8 cellular contexts compared by ENCODE assay signal in the genomic region with DNA sequence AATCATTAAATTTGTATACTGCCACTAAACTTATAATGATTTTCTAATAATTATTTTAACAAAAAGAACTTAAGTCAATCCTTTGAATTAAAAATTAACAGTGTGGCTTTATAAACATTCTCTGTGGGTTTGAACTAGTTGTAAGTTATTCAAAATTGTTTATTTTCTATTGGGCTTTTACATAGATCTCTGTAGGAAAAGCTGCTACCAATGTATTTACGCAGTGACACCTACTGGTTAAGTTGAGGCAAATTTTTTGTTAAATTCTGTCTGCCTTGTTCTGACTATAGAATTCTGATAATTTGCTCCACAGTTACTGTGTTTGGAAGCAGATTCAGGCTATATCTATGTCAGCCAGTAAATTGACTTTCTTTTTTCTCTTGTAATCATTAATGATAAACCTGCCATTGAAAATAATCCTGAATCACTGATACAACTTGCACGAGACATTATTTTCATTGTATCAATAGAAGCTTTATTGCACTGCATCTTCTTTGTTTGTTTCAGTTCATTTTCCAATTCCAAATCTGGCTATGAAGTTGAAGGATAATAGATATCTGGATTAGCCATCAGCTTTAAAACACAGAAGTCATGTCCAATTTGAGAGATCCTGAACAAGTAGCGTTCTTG.
DNase-seq lines count a peak whose midpoint lies in the region; ATAC-seq and TF ChIP-seq lines count a peak whose summit lies in the region.

No MANE protein-coding gene starts in this region.

- H3F3A ChIP-seq in GM23248 (ENCODE audit: insufficient read depth): peaks cover 20% of the 10 kb centered on the region

- H3K27me3 Mint-ChIP-seq in CD8-positive, alpha-beta T cell (ENCODE audit: low read depth): peaks cover 2% of the 10 kb centered on the region
- H3K27me3 Mint-ChIP-seq in activated T-helper 2 cell treated with anti-CD3 and anti-CD28 coated beads, Interferon-gamma antibody, Interleukin-2, Interleukin-4, amounts not matched to agents 10 μg/mL and 5 μg/mL and 100 μg/mL, durations not matched to agents 14 hours and 24 hours and 36 hours (ENCODE audit: low read depth): no peaks in the 10 kb centered on the region

- intact Hi-C loops in CD8-positive, alpha-beta T cell (cut with DNase I, micrococcal nuclease): loop anchor here (1.0 to 10.0 kb wide), 12 partner anchors 63 to 1746 kb away; partner anchors contain the start of genes SHPRH (in 2 of the 2), ADAT2 (in 1 of the 2), FBXO30 (in 1 of the 2) and LTV1 (in 1 of the 2)
- intact Hi-C loops in OCI-LY7 (cut with micrococcal nuclease; ENCODE audit: unreplicated experiment): loop anchor here (5.0 to 10.0 kb wide), 5 partner anchors 123 to 1586 kb away; partner anchors contain the start of genes EPM2A and LTV1
- intact Hi-C loops in activated T-helper 2 cell treated with anti-CD3 and anti-CD28 coated beads, Interferon-gamma antibody, Interleukin-2, Interleukin-4, amounts not matched to agents 10 μg/mL and 5 μg/mL and 100 μg/mL, durations not matched to agents 14 hours and 24 hours and 36 hours (cut with micrococcal nuclease): loop anchor here (1.0 to 10.0 kb wide), 5 partner anchors 114 to 664 kb away; no protein-coding TSS in a partner anchor

- H3K36me3 ChIP-seq in CD8-positive, alpha-beta T cell (ENCODE audit: insufficient read depth, low read length): no peaks in the 10 kb centered on the region
- no peaks in the 10 kb centered on the region for H3K36me3 ChIP-seq in GM23248 (ENCODE audit: low read depth)
- H3K36me3 ChIP-seq in OCI-LY7 (ENCODE audit: insufficient read depth, low read length): no peaks in the 10 kb centered on the region
- H3K36me3 ChIP-seq in parathyroid adenoma (ENCODE audit: control insufficient read depth, insufficient read depth, low read length): no peaks in the 10 kb centered on the region

- no peak for ATAC-seq in CD8-positive, alpha-beta T cell

- no peak overlapping the region for H2AFZ ChIP-seq in GM23248
- H2AFZ ChIP-seq in OCI-LY7 (ENCODE audit: low read length): no peak overlapping the region
- H2AFZ ChIP-seq in parathyroid adenoma: no peak overlapping the region

- peaks cover 8% of the 10 kb centered on the region for H3K36me3 Mint-ChIP-seq in CD8-positive, alpha-beta T cell
- no peaks in the 10 kb centered on the region for H3K36me3 Mint-ChIP-seq in activated T-helper 2 cell treated with anti-CD3 and anti-CD28 coated beads, Interferon-gamma antibody, Interleukin-2, Interleukin-4, amounts not matched to agents 10 μg/mL and 5 μg/mL and 100 μg/mL, durations not matched to agents 14 hours and 24 hours and 36 hours (ENCODE audit: low read depth)

- H4K20me1 ChIP-seq in GM23248 (ENCODE audit: insufficient read depth) (no peaks in the 10 kb centered on the region), OCI-LY7 (ENCODE audit: insufficient read depth, low read length) (no peaks in the 10 kb centered on the region)

- H3K27ac Mint-ChIP-seq in CD8-positive, alpha-beta T cell: no peak overlapping the region
- H3K27ac Mint-ChIP-seq in activated T-helper 2 cell treated with anti-CD3 and anti-CD28 coated beads, Interferon-gamma antibody, Interleukin-2, Interleukin-4, amounts not matched to agents 10 μg/mL and 5 μg/mL and 100 μg/mL, durations not matched to agents 14 hours and 24 hours and 36 hours: no peak overlapping the region

- H3K9me3 ChIP-seq in CD8-positive, alpha-beta T cell (ENCODE audit: low read length): no peaks in the 10 kb centered on the region
- H3K9me3 ChIP-seq in GM23248 (ENCODE audit: low read depth): no peaks in the 10 kb centered on the region
- H3K9me3 ChIP-seq in OCI-LY7 (ENCODE audit: low read length): no peaks in the 10 kb centered on the region
- H3K9me3 ChIP-seq in parathyroid adenoma (ENCODE audit: control insufficient read depth, low read length): no peaks in the 10 kb centered on the region

- H3K9ac ChIP-seq in GM23248 (no peak overlapping the region), parathyroid adenoma (no peak overlapping the region)

- WGBS in GM23248 (ENCODE audit: low coverage in 1 of 2, low lambda C conversion rate in 2 of 2, missing lambda C conversion rate in 2 of 2), 2 experiments: 74 to 84% methylated on average over 3 of the region's 3 CpGs

- no TSS peak for BruUV-seq in OCI-LY7 (replicated peaks; lab: Mats Ljungman, UMichigan)

- POLR2A ChIA-PET in CD8-positive, alpha-beta T cell (lab: Charles Lee): interaction anchor here (0.8 kb wide), 1 partner anchor 31 kb away, joined by 3 read pairs; no protein-coding TSS in a partner anchor
- POLR2A ChIA-PET in OCI-LY7 (lab: Charles Lee): interaction anchor here (0.6 kb wide), 1 partner anchor 29 kb away, joined by 5 read pairs; no protein-coding TSS in a partner anchor

- H3K9me3 Mint-ChIP-seq in CD8-positive, alpha-beta T cell: no peaks in the 10 kb centered on the region
- no peaks in the 10 kb centered on the region for H3K9me3 Mint-ChIP-seq in activated T-helper 2 cell treated with anti-CD3 and anti-CD28 coated beads, Interferon-gamma antibody, Interleukin-2, Interleukin-4, amounts not matched to agents 10 μg/mL and 5 μg/mL and 100 μg/mL, durations not matched to agents 14 hours and 24 hours and 36 hours

- CTCF ChIA-PET in CD8-positive, alpha-beta T cell (lab: Charles Lee): interaction anchor here (0.6 to 7.6 kb wide), 12 partner anchors 10 to 279 kb away, joined by 3 to 45 read pairs (median 4); no protein-coding TSS in a partner anchor
- CTCF ChIA-PET in OCI-LY7 (lab: Charles Lee; ENCODE audit: unreplicated experiment): no interaction called here

- no peak overlapping the region for H3K4me3 ChIP-seq in CD8-positive, alpha-beta T cell (ENCODE audit: low read depth, low read length)
- no peak overlapping the region for H3K4me3 ChIP-seq in GM23248
- no peak overlapping the region for H3K4me3 ChIP-seq in OCI-LY7 (ENCODE audit: low read depth, low read length, poor library complexity, severe bottlenecking)
- no peak overlapping the region for H3K4me3 ChIP-seq in epithelial cell of esophagus (ENCODE audit: low read length)
- H3K4me3 ChIP-seq in parathyroid adenoma (ENCODE audit: low read depth, low read length): no peak overlapping the region

- H3K9me2 ChIP-seq in GM23248 (ENCODE audit: insufficient read depth): no peaks in the 10 kb centered on the region
- no peaks in the 10 kb centered on the region for H3K9me2 ChIP-seq in OCI-LY7 (ENCODE audit: insufficient read depth, low read length)

- H3K79me2 ChIP-seq in GM23248 (ENCODE audit: insufficient read depth): no peaks in the 10 kb centered on the region
- H3K79me2 ChIP-seq in OCI-LY7 (ENCODE audit: insufficient read depth, low read depth, low read length): no peaks in the 10 kb centered on the region
- H3K79me2 ChIP-seq in parathyroid adenoma: no peaks in the 10 kb centered on the region

- H3K4me2 ChIP-seq in GM23248 (ENCODE audit: unreplicated experiment): no peak overlapping the region
- no peak overlapping the region for H3K4me2 ChIP-seq in OCI-LY7 (ENCODE audit: low read length)
- H3K4me2 ChIP-seq in parathyroid adenoma (ENCODE audit: low read length): no peak overlapping the region

- no peaks in the 10 kb centered on the region for H3K27me3 ChIP-seq in CD8-positive, alpha-beta T cell (ENCODE audit: insufficient read depth, low read length)
- no peaks in the 10 kb centered on the region for H3K27me3 ChIP-seq in GM23248 (replicated peaks; ENCODE audit: insufficient read depth)
- H3K27me3 ChIP-seq in parathyroid adenoma (ENCODE audit: control insufficient read depth, insufficient read depth, low read length): no peaks in the 10 kb centered on the region

- in situ Hi-C loops in GM23248 (cut with MboI): loop anchor here (5.0 kb wide), 1 partner anchor 122 kb away; the partner anchor contains the start of gene SF3B5

- peaks cover 27% of the 10 kb centered on the region for H3K4me1 ChIP-seq in CD8-positive, alpha-beta T cell (ENCODE audit: insufficient read depth, low read length)
- peaks cover 18% of the 10 kb centered on the region for H3K4me1 ChIP-seq in GM23248 (ENCODE audit: insufficient read depth)
- peaks cover 17% of the 10 kb centered on the region for H3K4me1 ChIP-seq in OCI-LY7 (ENCODE audit: insufficient read depth, low read length, poor library complexity, severe bottlenecking)
- H3K4me1 ChIP-seq in parathyroid adenoma: peaks cover 8% of the 10 kb centered on the region

- H3K27ac ChIP-seq in CD8-positive, alpha-beta T cell (ENCODE audit: low read depth, low read length): no peak overlapping the region
- no peak overlapping the region for H3K27ac ChIP-seq in GM23248
- no peak overlapping the region for H3K27ac ChIP-seq in OCI-LY7 (ENCODE audit: low read depth, low read length, poor library complexity, severe bottlenecking)
- H3K27ac ChIP-seq in parathyroid adenoma: no peak overlapping the region

- peaks cover 36% of the 10 kb centered on the region for H3K4me1 Mint-ChIP-seq in CD8-positive, alpha-beta T cell (ENCODE audit: low read depth)
- peaks cover 26% of the 10 kb centered on the region for H3K4me1 Mint-ChIP-seq in activated T-helper 2 cell treated with anti-CD3 and anti-CD28 coated beads, Interferon-gamma antibody, Interleukin-2, Interleukin-4, amounts not matched to agents 10 μg/mL and 5 μg/mL and 100 μg/mL, durations not matched to agents 14 hours and 24 hours and 36 hours (ENCODE audit: low read depth)

- no peak for DNase-seq in CD8-positive, alpha-beta T cell
- DNase-seq in GM23248 (peak; percentile 79), OCI-LY7 (ENCODE audit: low spot score) (peak; percentile 69), epithelial cell of esophagus (ENCODE audit: low read depth) (peak; percentile 62), C1 segment of cervical spinal cord (lab: John Stamatoyannopoulos, UW) (no peak)
- DNase-seq in activated T-helper 2 cell treated with anti-CD3 and anti-CD28 coated beads, Interferon-gamma antibody, Interleukin-2, Interleukin-4, amounts not matched to agents 10 μg/mL and 5 μg/mL and 100 μg/mL, durations not matched to agents 14 hours and 24 hours and 36 hours (ENCODE audit: low spot score): no peak
- no peak for DNase-seq in activated T-cell treated with anti-CD3 and anti-CD28 coated beads, Interleukin-2, amount 50 U/mL, for 1 hour

- peak; percentile 88 for TF ChIP-seq CTCF in CD8-positive, alpha-beta T cell (IDR thresholded peaks at IDR 0.05)
- TF ChIP-seq CTCF in OCI-LY7 (conservative IDR thresholded peaks at IDR 0.05; ENCODE audit: low read length): peak; percentile 86
- TF ChIP-seq CTCF in epithelial cell of esophagus (IDR thresholded peaks at IDR 0.05; ENCODE audit: insufficient read depth, low read depth, low read length, missing control alignments): peak; percentile 61
- peak; percentile 60 for TF ChIP-seq CTCF in parathyroid adenoma (IDR thresholded peaks at IDR 0.05)

- no peak overlapping the region for H3K4me3 Mint-ChIP-seq in CD8-positive, alpha-beta T cell
- no peak overlapping the region for H3K4me3 Mint-ChIP-seq in activated T-helper 2 cell treated with anti-CD3 and anti-CD28 coated beads, Interferon-gamma antibody, Interleukin-2, Interleukin-4, amounts not matched to agents 10 μg/mL and 5 μg/mL and 100 μg/mL, durations not matched to agents 14 hours and 24 hours and 36 hours (ENCODE audit: low read depth)

Comparison
In these comparisons a context has a peak if more than half of its experiments do, and no peak if none do; other contexts are left out.
1. DNase-seq: peak in GM23248 (single experiment), OCI-LY7 (single experiment) and epithelial cell of esophagus (single experiment); none in CD8-positive, alpha-beta T cell (0 of 7), activated T-helper 2 cell treated with anti-CD3 and anti-CD28 coated beads, Interferon-gamma antibody, Interleukin-2, Interleukin-4, amounts not matched to agents 10 μg/mL and 5 μg/mL and 100 μg/mL, durations not matched to agents 14 hours and 24 hours and 36 hours (single experiment), C1 segment of cervical spinal cord (0 of 14) and activated T-cell treated with anti-CD3 and anti-CD28 coated beads, Interleukin-2, amount 50 U/mL, for 1 hour (single experiment).
2. Peak in every context shown above with its lines, with median percentiles within 50 percentile points of each other: CTCF ChIP-seq.